ENCODE assay signal across 19 cellular contexts in genomic region chr4:61245321-61245720, GRCh38. TPM values are rescaled to one million over a fixed set of nuclear protein-coding genes. Genes with fewer than 3 reads are reported as not detected.
DNase-seq lines count a peak whose midpoint lies in the region; ATAC-seq and TF ChIP-seq lines count a peak whose summit lies in the region.
"Had no signal": no experiment of that assay in that cellular context is flagged by ENCODE, and none has a peak within 500 bp of the region (broad histone marks: within the 10 kb centered on the region; RNA-seq: fewer than 3 reads in every experiment).

No MANE protein-coding gene starts in this region.

- H3K27me3 ChIP-seq in tibial nerve = no peaks in the 10 kb centered on the region
- H3K27me3 ChIP-seq: BE2C had no signal

- peak in 1 of 2 donors; percentile 9 for TF ChIP-seq EP300 in tibial nerve (IDR thresholded peaks at IDR 0.05)

- H3K27me3 Mint-ChIP-seq in nephron (ENCODE audit: low read depth) = no peaks in the 10 kb centered on the region
- H3K27me3 Mint-ChIP-seq: CD4-positive, CD25-positive, alpha-beta regulatory T cell had no signal

- peaks cover 38% of the 10 kb centered on the region for H3K4me1 Mint-ChIP-seq in nephron
- H3K4me1 Mint-ChIP-seq: CD4-positive, CD25-positive, alpha-beta regulatory T cell had no signal

- DNase-seq in NCI-H748 (lab: John Stamatoyannopoulos, UW; ENCODE audit: unreplicated experiment) (peak; percentile 32), NCI-H748 treated with DMSO at 0.1 percent for 48 hours (lab: John Stamatoyannopoulos, UW) (no peak), foreskin melanocyte (peak; percentile 75), tibial nerve (ENCODE audit: low spot score in 2 of 2) (no peak), NCI-H146 treated with DMSO at 0.1 percent for 48 hours (lab: John Stamatoyannopoulos, UW; ENCODE audit: unreplicated experiment) (no peak)
- DNase-seq: BE2C; CD4-positive, CD25-positive, alpha-beta regulatory T cell; DMS153; GF-D8; KBM-7; NCI-H1105; NCI-H1694; NCI-H2081 treated with DMSO at 0.1 percent for 48 hours; NCI-H2227 treated with DMSO at 0.1 percent for 48 hours had no signal

- no peaks in the 10 kb centered on the region for H3K9me3 ChIP-seq in tibial nerve
- H3K9me3 ChIP-seq: BE2C, HAP-1 had no signal

- peak overlapping the region; percentile 53 to 70 (median 67) for H3K27ac Mint-ChIP-seq in nephron
- H3K27ac Mint-ChIP-seq: CD4-positive, CD25-positive, alpha-beta regulatory T cell had no signal

- H3K4me1 ChIP-seq in tibial nerve = peaks cover 0 to 11% (median 0%) of the 10 kb centered on the region in 4 donors
- H3K4me1 ChIP-seq: BE2C had no signal

- no peaks in the 10 kb centered on the region for H3K9me3 Mint-ChIP-seq in nephron

- H3K4me3 Mint-ChIP-seq in nephron = peak overlapping the region in 1 of 3 experiments; percentile 15
- H3K4me3 Mint-ChIP-seq: CD4-positive, CD25-positive, alpha-beta regulatory T cell had no signal

- ATAC-seq in HG03095 (IDR thresholded peaks at IDR 0.05; ENCODE audit: unreplicated experiment) (no peak), HG02571 (IDR thresholded peaks at IDR 0.05; ENCODE audit: unreplicated experiment) (no peak)
- ATAC-seq: HepG2 had no signal

- no peaks in the 10 kb centered on the region for H3K36me3 ChIP-seq in tibial nerve
- H3K36me3 ChIP-seq: BE2C, HAP-1 had no signal

- H3K4me3 ChIP-seq in tibial nerve = no peak overlapping the region
- H3K4me3 ChIP-seq: HAP-1 had no signal

- WGBS in tibial nerve, 2 donors = 39 to 45% methylated on average over 3 of the region's 3 CpGs

- peak overlapping the region in 3 of 4 donors; percentile 14 to 73 (median 54) for H3K27ac ChIP-seq in tibial nerve

- TF ChIP-seq CTCF in nephron (IDR thresholded peaks at IDR 0.05; ENCODE audit: unreplicated experiment in 3 of 3) (no peak), tibial nerve (IDR thresholded peaks at IDR 0.05) (no peak)

- no peak for TF ChIP-seq POLR2A in tibial nerve (IDR thresholded peaks at IDR 0.05)

- no peaks in the 10 kb centered on the region for H3K36me3 Mint-ChIP-seq in nephron (ENCODE audit: low read depth)
- H3K36me3 Mint-ChIP-seq: CD4-positive, CD25-positive, alpha-beta regulatory T cell had no signal

RNA-seq across cellular contexts. Expression of gene ADGRL3, which starts 45.2 kb away (rescaled TPM):
- total RNA-seq in tibial nerve = 10 to 100 TPM; 20.1 to 51.3 (median 28.2) TPM
- total RNA-seq: CD4-positive, CD25-positive, alpha-beta regulatory T cell had no signal

Comparison
In these comparisons a context has a peak if more than half of its experiments do, and no peak if none do; other contexts are left out.
1. DNase-seq: peak in NCI-H748 (single experiment) and foreskin melanocyte (single experiment); none in NCI-H748 treated with DMSO at 0.1 percent for 48 hours (single experiment), tibial nerve (0 of 2) and NCI-H146 treated with DMSO at 0.1 percent for 48 hours (single experiment).